Comparison of ENCODE assay signal across 17 cellular contexts in genomic region chr6:6998194-6998569, GRCh38.
DNase-seq lines count a peak whose midpoint lies in the region; ATAC-seq and TF ChIP-seq lines count a peak whose summit lies in the region.
"Had no signal": no experiment of that assay in that cellular context is flagged by ENCODE, and none has a peak within 500 bp of the region (broad histone marks: within the 10 kb centered on the region; RNA-seq: fewer than 3 reads in every experiment).

No MANE protein-coding gene starts in this region.

- H3K27ac ChIP-seq in A673 (ENCODE audit: low read depth, low read length, poor library complexity, severe bottlenecking) (no peak overlapping the region), SK-N-MC (no peak overlapping the region; the same call in 1 of the 2 replicates)
- H3K27ac ChIP-seq: RWPE1, skin epidermis had no signal

- H3K9me3 ChIP-seq in A673 (ENCODE audit: low read depth, low read length, poor library complexity, severe bottlenecking) (no peaks in the 10 kb centered on the region), SK-N-MC (ENCODE audit: low read depth, low read length) (no peaks in the 10 kb centered on the region)

- DNase-seq in A673 (ENCODE audit: low spot score) (peak; percentile 55), GM04504 (ENCODE audit: low read depth) (peak; percentile 7), SK-N-MC (ENCODE audit: low read depth, low spot score) (no peak), left kidney (ENCODE audit: low read depth, low spot score) (peak; percentile 29), occipital lobe (lab: John Stamatoyannopoulos, UW) (no peak)
- DNase-seq: activated CD4-positive, alpha-beta T cell treated with anti-CD3 and anti-CD28 coated beads for 48 hours; activated T-cell treated with anti-CD3 and anti-CD28 coated beads, Interleukin-2, amount 50 U/mL, for 24 hours; cerebellar nuclear complex; NCI-H1105; NCI-H526 treated with DMSO at 0.1 percent for 48 hours; stimulated activated naive B cell treated with anti-CD40 and anti-IgM and Interleukin-4, amounts not matched to agents 10 μg/mL and 1 μg/mL and 100 μg/mL, for 72 hours; T-helper 2 cell had no signal

- H3K9ac ChIP-seq in SK-N-MC (ENCODE audit: insufficient read length): peak overlapping the region; percentile 16

- intact Hi-C loops in A673 (cut with micrococcal nuclease; ENCODE audit: unreplicated experiment): no loop called here

- no peak for ATAC-seq in HG03196 (IDR thresholded peaks at IDR 0.05; ENCODE audit: unreplicated experiment)
- ATAC-seq in GM21576 (IDR thresholded peaks at IDR 0.05; ENCODE audit: unreplicated experiment): no peak
- no peak for ATAC-seq in GM19397 (IDR thresholded peaks at IDR 0.05; ENCODE audit: unreplicated experiment)
- ATAC-seq: stimulated activated naive B cell treated with anti-CD40 and anti-IgM and Interleukin-4, amounts not matched to agents 10 μg/mL and 1 μg/mL and 100 μg/mL, for 72 hours had no signal

- no peak overlapping the region for H3K4me3 ChIP-seq in A673 (ENCODE audit: low read depth, low read length, poor library complexity, severe bottlenecking)
- no peak overlapping the region for H3K4me3 ChIP-seq in SK-N-MC
- H3K4me3 ChIP-seq: skin epidermis had no signal

- CTCF ChIA-PET in A673 (lab: Charles Lee): no interaction called here

- POLR2A ChIA-PET in A673 (lab: Charles Lee; ENCODE audit: low non-redundant PET): no interaction called here

- H3K27me3 ChIP-seq in A673 (replicated peaks; ENCODE audit: insufficient read depth, low read depth, low read length, poor library complexity): no peaks in the 10 kb centered on the region

- H3K36me3 ChIP-seq in A673 (ENCODE audit: insufficient read depth, low read length, poor library complexity, severe bottlenecking) (no peaks in the 10 kb centered on the region), SK-N-MC (ENCODE audit: insufficient read depth, low read length) (no peaks in the 10 kb centered on the region)

- H3K4me1 ChIP-seq in A673 (ENCODE audit: insufficient read depth, low read length, poor library complexity, severe bottlenecking): peaks cover 8% of the 10 kb centered on the region

- TF ChIP-seq CTCF in A673 (conservative IDR thresholded peaks at IDR 0.05; ENCODE audit: low read depth, low read length): no peak

- BruUV-seq in A673 (replicated peaks; lab: Mats Ljungman, UMichigan): no TSS peak

Comparison
In these comparisons a context has a peak if more than half of its experiments do, and no peak if none do; other contexts are left out.
1. DNase-seq: peak in A673 (single experiment), GM04504 (single experiment) and left kidney (single experiment); none in SK-N-MC (single experiment) and occipital lobe (single experiment).